24 cellular contexts compared by ENCODE assay signal in the genomic region with DNA sequence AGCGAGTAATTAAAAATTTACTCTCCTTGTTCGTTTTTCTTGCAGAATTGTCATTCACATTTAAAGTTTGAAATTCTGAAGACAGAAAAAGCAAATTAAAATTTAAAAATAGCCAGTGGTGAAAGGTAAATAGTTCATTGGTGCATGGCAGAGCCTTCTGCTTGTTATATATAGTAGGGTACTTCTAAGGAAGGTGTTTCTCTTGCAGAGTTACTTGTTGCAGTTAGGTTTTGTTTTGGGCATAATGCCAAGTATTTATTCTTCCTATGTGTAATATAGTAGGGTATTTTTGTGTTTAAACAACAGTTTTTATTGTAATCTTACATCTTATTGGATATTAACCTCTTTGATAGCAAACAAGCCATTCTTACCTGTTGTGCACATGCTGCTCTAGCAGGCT.
"Had no signal": no experiment of that assay in that cellular context is flagged by ENCODE, and none has a peak within 500 bp of the region (broad histone marks: within the 10 kb centered on the region; RNA-seq: fewer than 3 reads in every experiment).

No MANE protein-coding gene starts in this region.

- H3K9me3 Mint-ChIP-seq: natural killer cell treated with Interleukin-12 subunit alpha and Interleukin-12 subunit beta and Interleukin-15 and Interleukin-18, amount 100 ng/mL, for 72 hours had no signal

- H3K27me3 Mint-ChIP-seq: naive thymus-derived CD4-positive, alpha-beta T cell; natural killer cell treated with Interleukin-12 subunit alpha and Interleukin-12 subunit beta and Interleukin-15 and Interleukin-18, amount 100 ng/mL, for 72 hours; stimulated activated naive B cell treated with anti-CD40 and anti-IgM and Interleukin-4, amounts not matched to agents 10 μg/mL and 1 μg/mL and 100 μg/mL, for 72 hours had no signal

- H3K4me3 ChIP-seq: heart right ventricle, hepatocyte, left ventricle myocardium inferior, lung, mucosa of descending colon, pancreas, psoas muscle, right lobe of liver, smooth muscle cell, stomach, testis, thyroid gland, transverse colon, upper lobe of left lung had no signal

- H3K4me1 ChIP-seq: testis, thyroid gland had no signal

- H3K4me3 Mint-ChIP-seq: naive thymus-derived CD4-positive, alpha-beta T cell; natural killer cell treated with Interleukin-12 subunit alpha and Interleukin-12 subunit beta and Interleukin-15 and Interleukin-18, amount 100 ng/mL, for 72 hours; stimulated activated naive B cell treated with anti-CD40 and anti-IgM and Interleukin-4, amounts not matched to agents 10 μg/mL and 1 μg/mL and 100 μg/mL, for 72 hours had no signal

- H3K36me3 ChIP-seq: heart right ventricle, left ventricle myocardium inferior, pancreas, right lobe of liver, stomach, thyroid gland, transverse colon, upper lobe of left lung had no signal

- H3K27ac Mint-ChIP-seq: natural killer cell treated with Interleukin-12 subunit alpha and Interleukin-12 subunit beta and Interleukin-15 and Interleukin-18, amount 100 ng/mL, for 72 hours had no signal

- H2AFZ ChIP-seq: hepatocyte had no signal

- H3K36me3 Mint-ChIP-seq: natural killer cell treated with Interleukin-12 subunit alpha and Interleukin-12 subunit beta and Interleukin-15 and Interleukin-18, amount 100 ng/mL, for 72 hours had no signal

- H3K4me2 ChIP-seq: hepatocyte, smooth muscle cell had no signal

- DNase-seq: heart right ventricle; islet precursor cell; left ventricle myocardium inferior; midbrain; mucosa of descending colon; naive thymus-derived CD4-positive, alpha-beta T cell; pancreas; posterior cingulate gyrus; psoas muscle; right lobe of liver; stimulated activated CD4-positive, alpha-beta T cell treated with anti-CD3 and anti-CD28 coated beads, Interleukin-1b, Interleukin-23, amount 100 ng/mL, for 48 hours; stimulated activated CD4-positive, alpha-beta T cell treated with anti-CD3 and anti-CD28 coated beads, Interleukin-4, amount 100 ng/mL, for 1 hour; stimulated activated naive B cell treated with anti-CD40 and anti-IgM and Interleukin-4, amounts not matched to agents 10 μg/mL and 1 μg/mL and 100 μg/mL, for 72 hours; stimulated activated naive CD8-positive, alpha-beta T cell treated with anti-CD3 and anti-CD28 coated beads, Interleukin-15, Interleukin-2, amounts not matched to agents 100 U/mL and 50 U/mL, for 24 hours; stomach; testis; thyroid gland; transverse colon; upper lobe of left lung had no signal

- H3K9me3 ChIP-seq: heart right ventricle, left ventricle myocardium inferior, mucosa of descending colon, pancreas, psoas muscle, right lobe of liver, stomach, testis, thyroid gland, transverse colon, upper lobe of left lung had no signal

- ATAC-seq: heart right ventricle; mucosa of descending colon; naive thymus-derived CD4-positive, alpha-beta T cell; natural killer cell treated with Interleukin-12 subunit alpha and Interleukin-12 subunit beta and Interleukin-15 and Interleukin-18, amount 100 ng/mL, for 72 hours; pancreas; psoas muscle; right lobe of liver; stimulated activated naive B cell treated with anti-CD40 and anti-IgM and Interleukin-4, amounts not matched to agents 10 μg/mL and 1 μg/mL and 100 μg/mL, for 72 hours; stimulated activated naive CD8-positive, alpha-beta T cell treated with anti-CD3 and anti-CD28 coated beads, Interleukin-15, Interleukin-2, amounts not matched to agents 100 U/mL and 50 U/mL, for 24 hours had no signal

- H3K27ac ChIP-seq: heart right ventricle, hepatocyte, left ventricle myocardium inferior, pancreas, psoas muscle, right lobe of liver, stomach, testis, thyroid gland, transverse colon, upper lobe of left lung had no signal

- FAIRE-seq: pancreas, urothelium cell line had no signal

- H3K27me3 ChIP-seq: heart right ventricle, hepatocyte, pancreas, right lobe of liver, stomach, testis, thyroid gland, transverse colon, upper lobe of left lung had no signal

- H3K79me2 ChIP-seq: hepatocyte had no signal
